9 cellular contexts compared by ENCODE assay signal in genomic region chr3:185332026-185332735, GRCh38. TPM values are rescaled to one million over a fixed set of nuclear protein-coding genes. Genes with fewer than 3 reads are reported as not detected.
A peak's percentile ranks its signal among the peaks of the same experiment; 100 is the strongest.
DNase-seq lines count a peak whose midpoint lies in the region; ATAC-seq lines count a peak whose summit lies in the region.
"Had no signal": no experiment of that assay in that cellular context is flagged by ENCODE, and none has a peak within 500 bp of the region (broad histone marks: within the 10 kb centered on the region; RNA-seq: fewer than 3 reads in every experiment).

No MANE protein-coding gene starts in this region.

- no peak overlapping the region for H3K27ac Mint-ChIP-seq in activated T-helper 17 cell treated with anti-CD3 and anti-CD28 coated beads, Interleukin-2, amount 50 U/mL, for 72 hours
- no peak overlapping the region for H3K27ac Mint-ChIP-seq in immature natural killer cell

- H3K9me3 Mint-ChIP-seq in activated T-helper 17 cell treated with anti-CD3 and anti-CD28 coated beads, Interleukin-2, amount 50 U/mL, for 72 hours: no peaks in the 10 kb centered on the region
- H3K9me3 Mint-ChIP-seq in immature natural killer cell: no peaks in the 10 kb centered on the region

- no peaks in the 10 kb centered on the region for H3K36me3 Mint-ChIP-seq in activated T-helper 17 cell treated with anti-CD3 and anti-CD28 coated beads, Interleukin-2, amount 50 U/mL, for 72 hours (ENCODE audit: low read depth)
- no peaks in the 10 kb centered on the region for H3K36me3 Mint-ChIP-seq in immature natural killer cell

- H3K4me3 ChIP-seq in mucosa of rectum (ENCODE audit: low read length in 2 of 2): peak overlapping the region; percentile 50 to 65
- H3K4me3 ChIP-seq: thoracic aorta had no signal

- H3K9ac ChIP-seq in mucosa of rectum (ENCODE audit: low read depth in 1 of 2, low read length in 2 of 2): peak overlapping the region; percentile 8 to 62

- H3K27me3 ChIP-seq in mucosa of rectum (ENCODE audit: control insufficient read depth in 2 of 2, insufficient read depth in 2 of 2, low read length in 2 of 2): no peaks in the 10 kb centered on the region

- DNase-seq in A172 (ENCODE audit: low spot score) (peak; percentile 49), NCI-H1436 treated with DMSO at 0.1 percent for 48 hours (lab: John Stamatoyannopoulos, UW) (peak; percentile 95), immature natural killer cell (no peak)
- no peak for DNase-seq in NK-92 treated with Interleukin-12 subunit alpha and Interleukin-12 subunit beta, amount 100 ng/mL, for 24 hours (lab: John Stamatoyannopoulos, UW)

- no peaks in the 10 kb centered on the region for H3K27me3 Mint-ChIP-seq in activated T-helper 17 cell treated with anti-CD3 and anti-CD28 coated beads, Interleukin-2, amount 50 U/mL, for 72 hours
- peaks cover 0 to 6% (median 0%) of the 10 kb centered on the region in 3 donors for H3K27me3 Mint-ChIP-seq in immature natural killer cell (ENCODE audit: low read depth in 3 of 3)

- H3K4me1 ChIP-seq in mucosa of rectum (ENCODE audit: control insufficient read depth in 2 of 2, insufficient read depth in 2 of 2, low read length in 2 of 2): peaks cover 5 to 29% of the 10 kb centered on the region in 2 donors

- H3K4me1 Mint-ChIP-seq in activated T-helper 17 cell treated with anti-CD3 and anti-CD28 coated beads, Interleukin-2, amount 50 U/mL, for 72 hours: no peaks in the 10 kb centered on the region
- peaks cover 3 to 8% of the 10 kb centered on the region in 2 donors for H3K4me1 Mint-ChIP-seq in immature natural killer cell

- ATAC-seq in GM18511 (IDR thresholded peaks at IDR 0.05; ENCODE audit: unreplicated experiment) (peak; percentile 99), HG02885 (IDR thresholded peaks at IDR 0.05; ENCODE audit: poor library complexity, unreplicated experiment) (peak; percentile 93)
- peak; percentile 87 for ATAC-seq in activated T-helper 17 cell treated with anti-CD3 and anti-CD28 coated beads, Interleukin-2, amount 50 U/mL, for 72 hours (replicated peaks)

- no peaks in the 10 kb centered on the region for H3K36me3 ChIP-seq in mucosa of rectum (ENCODE audit: control insufficient read depth in 2 of 2, insufficient read depth in 2 of 2, low read length in 2 of 2)
- H3K36me3 ChIP-seq: thoracic aorta had no signal

- H3K9me3 ChIP-seq in mucosa of rectum (ENCODE audit: control insufficient read depth in 2 of 2, low read length in 2 of 2): no peaks in the 10 kb centered on the region
- H3K9me3 ChIP-seq: thoracic aorta had no signal

- H3K4me3 Mint-ChIP-seq in activated T-helper 17 cell treated with anti-CD3 and anti-CD28 coated beads, Interleukin-2, amount 50 U/mL, for 72 hours: no peak overlapping the region
- H3K4me3 Mint-ChIP-seq in immature natural killer cell: peak overlapping the region in 1 of 5 donors; percentile 23

- peak overlapping the region; percentile 84 to 92 for H3K27ac ChIP-seq in mucosa of rectum (ENCODE audit: low read depth in 2 of 2, low read length in 2 of 2)
- H3K27ac ChIP-seq: thoracic aorta had no signal

RNA-seq across cellular contexts. Expression of gene MAP3K13, which starts 30.8 kb away (rescaled TPM):
- total RNA-seq in A172 (2014; rRNA removed; shearing (Covaris generic)): 24.6 and 26.4 TPM in 2 replicates
- total RNA-seq in activated T-helper 17 cell treated with anti-CD3 and anti-CD28 coated beads, Interleukin-2, amount 50 U/mL, for 72 hours: 10 to 100 TPM; 17.9 to 22.2 TPM
- 10 to 100 TPM; 18.0 to 29.0 (median 24.2) TPM for polyA plus RNA-seq in immature natural killer cell

Comparison
In these comparisons a context has a peak if more than half of its experiments do, and no peak if none do; other contexts are left out.
1. DNase-seq: peak in A172 (single experiment) and NCI-H1436 treated with DMSO at 0.1 percent for 48 hours (single experiment); none in immature natural killer cell (0 of 3) and NK-92 treated with Interleukin-12 subunit alpha and Interleukin-12 subunit beta, amount 100 ng/mL, for 24 hours (single experiment).
2. Peak in every context shown above with its lines, with median percentiles within 50 percentile points of each other: ATAC-seq.